In genomic region chr22:18056161-18056666, GRCh38 we compare ENCODE assay signal across 8 cellular contexts. TPM values are rescaled to one million over a fixed set of nuclear protein-coding genes. Genes with fewer than 3 reads are reported as not detected.
A peak's percentile ranks its signal among the peaks of the same experiment; 100 is the strongest.
DNase-seq lines count a peak whose midpoint lies in the region; ATAC-seq and TF ChIP-seq lines count a peak whose summit lies in the region.

No MANE protein-coding gene starts in this region.

- WGBS in thyroid gland, 2 donors, result 67 to 77% methylated on average over 4 of the region's 4 CpGs

- no peaks in the 10 kb centered on the region for H3K36me3 Mint-ChIP-seq in chondrocyte (ENCODE audit: low read depth)
- no peaks in the 10 kb centered on the region for H3K36me3 Mint-ChIP-seq in activated CD8-positive, alpha-beta T cell treated with anti-CD3 and anti-CD28 coated beads for 36 hours (ENCODE audit: low read depth)
- peaks cover 6% of the 10 kb centered on the region for H3K36me3 Mint-ChIP-seq in WTC11

- H3K4me3 Mint-ChIP-seq in chondrocyte (ENCODE audit: unreplicated experiment) (no peak overlapping the region), WTC11 (no peak overlapping the region)
- H3K4me3 Mint-ChIP-seq in activated CD8-positive, alpha-beta T cell treated with anti-CD3 and anti-CD28 coated beads for 36 hours, result no peak overlapping the region

- peak overlapping the region; percentile 75 for H3K27ac Mint-ChIP-seq in chondrocyte (ENCODE audit: unreplicated experiment)
- H3K27ac Mint-ChIP-seq in activated CD8-positive, alpha-beta T cell treated with anti-CD3 and anti-CD28 coated beads for 36 hours, result no peak overlapping the region
- H3K27ac Mint-ChIP-seq in WTC11, result no peak overlapping the region

- peaks cover 0 to 19% of the 10 kb centered on the region in 2 donors for H3K4me1 ChIP-seq in thyroid gland

- DNase-seq in EH (ENCODE audit: low read depth) (peak; percentile 93), NCI-H2029 (lab: John Stamatoyannopoulos, UW) (peak; percentile 95), chondrocyte (ENCODE audit: low spot score) (no peak), middle frontal gyrus (ENCODE audit: extremely low spot score, low spot score) (peak; percentile 28), thyroid gland (no peak), WTC11 (ENCODE audit: low spot score) (no peak)
- no peak for DNase-seq in NK-92 treated with Interleukin-12 subunit alpha and Interleukin-12 subunit beta, amount 100 ng/mL, for 24 hours (lab: John Stamatoyannopoulos, UW)
- DNase-seq in activated CD8-positive, alpha-beta T cell treated with anti-CD3 and anti-CD28 coated beads for 36 hours, result no peak

- CTCF ChIA-PET in activated CD8-positive, alpha-beta T cell treated with anti-CD3 and anti-CD28 coated beads for 36 hours (lab: Charles Lee), result interaction anchor here (0.9 to 1.8 kb wide), 2 partner anchors 20 to 226 kb away, joined by 3 to 8 read pairs; no protein-coding TSS in a partner anchor
- CTCF ChIA-PET in WTC11 (lab: Charles Lee), result interaction anchor here (1.2 to 2.0 kb wide), 2 partner anchors 19 to 20 kb away, joined by 4 read pairs; no protein-coding TSS in a partner anchor

- H3K9me3 Mint-ChIP-seq in chondrocyte (ENCODE audit: low read depth), result no peaks in the 10 kb centered on the region
- no peaks in the 10 kb centered on the region for H3K9me3 Mint-ChIP-seq in activated CD8-positive, alpha-beta T cell treated with anti-CD3 and anti-CD28 coated beads for 36 hours
- peaks cover 17% of the 10 kb centered on the region for H3K9me3 Mint-ChIP-seq in WTC11

- H3K27ac ChIP-seq in thyroid gland, result peak overlapping the region in 1 of 3 donors; percentile 41

- no peak for ATAC-seq in activated CD8-positive, alpha-beta T cell treated with anti-CD3 and anti-CD28 coated beads for 36 hours
- no peak for ATAC-seq in WTC11

- H3K27me3 Mint-ChIP-seq in chondrocyte (ENCODE audit: low read depth) (no peaks in the 10 kb centered on the region), WTC11 (ENCODE audit: low read depth) (no peaks in the 10 kb centered on the region; the same call in 1 of the 2 replicates)
- H3K27me3 Mint-ChIP-seq in activated CD8-positive, alpha-beta T cell treated with anti-CD3 and anti-CD28 coated beads for 36 hours, result peaks cover 6% of the 10 kb centered on the region

- no peaks in the 10 kb centered on the region for H3K27me3 ChIP-seq in thyroid gland

- no peak for TF ChIP-seq POLR2A in thyroid gland (IDR thresholded peaks at IDR 0.05)

- POLR2A ChIA-PET in activated CD8-positive, alpha-beta T cell treated with anti-CD3 and anti-CD28 coated beads for 36 hours (lab: Charles Lee), result interaction anchor here (0.6 kb wide), 1 partner anchor 118 kb away, joined by 3 read pairs; no protein-coding TSS in a partner anchor
- POLR2A ChIA-PET in WTC11 (lab: Charles Lee), result no interaction called here

- no peaks in the 10 kb centered on the region for H3K9me3 ChIP-seq in thyroid gland

- H3K4me1 Mint-ChIP-seq in chondrocyte (ENCODE audit: low read depth), result peaks cover 33% of the 10 kb centered on the region
- H3K4me1 Mint-ChIP-seq in activated CD8-positive, alpha-beta T cell treated with anti-CD3 and anti-CD28 coated beads for 36 hours (ENCODE audit: low read depth), result no peaks in the 10 kb centered on the region
- H3K4me1 Mint-ChIP-seq in WTC11, result no peaks in the 10 kb centered on the region

- intact Hi-C loops in activated CD8-positive, alpha-beta T cell treated with anti-CD3 and anti-CD28 coated beads for 36 hours (cut with micrococcal nuclease), result no loop called here
- intact Hi-C loops in thyroid gland (cut with DNase I), result no loop called here

- TF ChIP-seq CTCF in chondrocyte (IDR thresholded peaks at IDR 0.05), result no peak
- TF ChIP-seq CTCF in activated CD8-positive, alpha-beta T cell treated with anti-CD3 and anti-CD28 coated beads for 36 hours (IDR thresholded peaks at IDR 0.05), result no peak
- no peak for TF ChIP-seq CTCF in thyroid gland (IDR thresholded peaks at IDR 0.05)
- TF ChIP-seq CTCF in WTC11 (IDR thresholded peaks at IDR 0.05), result no peak

- no peak overlapping the region for H3K4me3 ChIP-seq in thyroid gland (replicated peaks in 1 of 3)

- no peaks in the 10 kb centered on the region for H3K36me3 ChIP-seq in thyroid gland

TF ChIP-seq in WTC11, 78 proteins besides CTCF, POLR2A, EP300 and RAD21:
- TF ChIP-seq, protein P1, sequence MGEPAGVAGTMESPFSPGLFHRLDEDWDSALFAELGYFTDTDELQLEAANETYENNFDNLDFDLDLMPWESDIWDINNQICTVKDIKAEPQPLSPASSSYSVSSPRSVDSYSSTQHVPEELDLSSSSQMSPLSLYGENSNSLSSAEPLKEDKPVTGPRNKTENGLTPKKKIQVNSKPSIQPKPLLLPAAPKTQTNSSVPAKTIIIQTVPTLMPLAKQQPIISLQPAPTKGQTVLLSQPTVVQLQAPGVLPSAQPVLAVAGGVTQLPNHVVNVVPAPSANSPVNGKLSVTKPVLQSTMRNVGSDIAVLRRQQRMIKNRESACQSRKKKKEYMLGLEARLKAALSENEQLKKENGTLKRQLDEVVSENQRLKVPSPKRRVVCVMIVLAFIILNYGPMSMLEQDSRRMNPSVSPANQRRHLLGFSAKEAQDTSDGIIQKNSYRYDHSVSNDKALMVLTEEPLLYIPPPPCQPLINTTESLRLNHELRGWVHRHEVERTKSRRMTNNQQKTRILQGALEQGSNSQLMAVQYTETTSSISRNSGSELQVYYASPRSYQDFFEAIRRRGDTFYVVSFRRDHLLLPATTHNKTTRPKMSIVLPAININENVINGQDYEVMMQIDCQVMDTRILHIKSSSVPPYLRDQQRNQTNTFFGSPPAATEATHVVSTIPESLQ (CRISPR knock-in tag; IDR thresholded peaks at IDR 0.05), result no peak
- TF ChIP-seq ZBTB21 (CRISPR knock-in tag; IDR thresholded peaks at IDR 0.05; ENCODE audit: borderline replicate concordance) (no peak), SOX15 (CRISPR knock-in tag; IDR thresholded peaks at IDR 0.05) (no peak)

RNA-seq across cellular contexts. Expression of gene PEX26, which starts 21.6 kb away (rescaled TPM):
- total RNA-seq in chondrocyte (33.4 to 34.4 TPM (median 33.7 TPM) in 3 replicates), thyroid gland (10 to 100 TPM; 29.4 to 49.6 (median 39.4) TPM), WTC11 (2021) (43.0 to 52.3 TPM (median 44.8 TPM) in 3 replicates)
- 10 to 100 TPM; 57.8 to 59.7 TPM for total RNA-seq in activated CD8-positive, alpha-beta T cell treated with anti-CD3 and anti-CD28 coated beads for 36 hours

RNA-seq across cellular contexts. Expression of gene MICAL3, which starts 31.9 kb away (rescaled TPM):
- total RNA-seq in chondrocyte (49.6 to 74.4 TPM (median 68.2 TPM) in 3 replicates), thyroid gland (10 to 100 TPM; 31.8 to 53.8 (median 43.6) TPM), WTC11 (2021) (35.6 to 41.2 TPM (median 38.8 TPM) in 3 replicates)
- 10 to 100 TPM; 31.6 to 32.4 TPM for total RNA-seq in activated CD8-positive, alpha-beta T cell treated with anti-CD3 and anti-CD28 coated beads for 36 hours

RNA-seq across cellular contexts. Expression of gene TUBA8, which starts 54.4 kb away (rescaled TPM):
- total RNA-seq in chondrocyte (1.2 to 1.4 TPM (median 1.2 TPM) in 3 replicates), thyroid gland (10 to 100 TPM in 2 of 4 donors, 1 to 10 TPM in 2; 3.2 to 18.4 (median 12.5) TPM), WTC11 (2021) (0.50 to 1.3 TPM (median 0.72 TPM) in 3 replicates)
- total RNA-seq in activated CD8-positive, alpha-beta T cell treated with anti-CD3 and anti-CD28 coated beads for 36 hours, result under 1 TPM; 0.56 to 0.85 TPM

Comparison
In these comparisons a context has a peak if more than half of its experiments do, and no peak if none do; other contexts are left out.
1. DNase-seq: peak in EH (single experiment), NCI-H2029 (single experiment) and middle frontal gyrus (single experiment); none in chondrocyte (single experiment), NK-92 treated with Interleukin-12 subunit alpha and Interleukin-12 subunit beta, amount 100 ng/mL, for 24 hours (single experiment), activated CD8-positive, alpha-beta T cell treated with anti-CD3 and anti-CD28 coated beads for 36 hours (single experiment), thyroid gland (0 of 2) and WTC11 (single experiment).